Comparison of ENCODE assay signal across 17 cellular contexts in genomic region chrX:71292669-71293379, GRCh38. TPM values are rescaled to one million over a fixed set of nuclear protein-coding genes. Genes with fewer than 3 reads are reported as not detected.
A peak's percentile ranks its signal among the peaks of the same experiment; 100 is the strongest.
DNase-seq lines count a peak whose midpoint lies in the region; ATAC-seq and TF ChIP-seq lines count a peak whose summit lies in the region.
"Had no signal": no experiment of that assay in that cellular context is flagged by ENCODE, and none has a peak within 500 bp of the region (broad histone marks: within the 10 kb centered on the region; RNA-seq: fewer than 3 reads in every experiment).

No MANE protein-coding gene starts in this region.

- H3K36me3 Mint-ChIP-seq in chondrocyte (ENCODE audit: low read depth) (peaks cover 30% of the 10 kb centered on the region), mesothelial cell of epicardium (peaks cover 38% of the 10 kb centered on the region), endothelial cell (ENCODE audit: low read depth, unreplicated experiment) (peaks cover 19% of the 10 kb centered on the region), Caco-2 (ENCODE audit: insufficient read depth, unreplicated experiment) (peaks cover 93% of the 10 kb centered on the region)

- 69 to 70% methylated on average over 5 of the region's 7 CpGs for WGBS in gastroesophageal sphincter (ENCODE audit: low coverage in 1 of 2), 2 donors

- H3K27me3 ChIP-seq in gastroesophageal sphincter (no peaks in the 10 kb centered on the region), Caco-2 (replicated peaks; ENCODE audit: control insufficient read depth, insufficient read depth, low read length) (no peaks in the 10 kb centered on the region)
- H3K27me3 ChIP-seq: heart left ventricle had no signal

- H3K36me3 ChIP-seq in gastroesophageal sphincter (peaks cover 0 to 73% of the 10 kb centered on the region in 2 donors), Caco-2 (ENCODE audit: control insufficient read depth, insufficient read depth, low read length) (no peaks in the 10 kb centered on the region; the same call in 1 of the 2 replicates)

- intact Hi-C loops in Caco-2 (cut with micrococcal nuclease; ENCODE audit: unreplicated experiment) = no loop called here

- DNase-seq in EH (ENCODE audit: low read depth) = peak; percentile 83
- peak; percentile 81 for DNase-seq in M059J (ENCODE audit: low read depth)
- no peak for DNase-seq in chondrocyte (ENCODE audit: low spot score)
- DNase-seq in mesothelial cell of epicardium (ENCODE audit: low spot score in 2 of 2, unreplicated experiment in 2 of 2) = no peak
- DNase-seq in endothelial cell (ENCODE audit: low spot score) = no peak
- DNase-seq in Caco-2 = no peak
- DNase-seq: activated CD4-positive, alpha-beta T cell treated with anti-CD3 and anti-CD28 coated beads for 4 hours; activated CD8-positive, alpha-beta memory T cell treated with anti-CD3 and anti-CD28 coated beads, Interleukin-2, amount 50 U/mL, for 4 hours; activated naive CD4-positive, alpha-beta T cell; cortex of kidney; heart left ventricle; naive thymus-derived CD8-positive, alpha-beta T cell; NCI-H146; NCI-H226; stimulated activated CD4-positive, alpha-beta T cell treated with anti-CD3 and anti-CD28 coated beads, Interleukin-2, amount 100 ng/mL, for 48 hours had no signal

- no peak for TF ChIP-seq POLR2A in gastroesophageal sphincter (IDR thresholded peaks at IDR 0.05)

- no TSS peak for BruUV-seq in Caco-2 (replicated peaks; lab: Mats Ljungman, UMichigan)

- H3K4me3 Mint-ChIP-seq in chondrocyte (ENCODE audit: unreplicated experiment) (no peak overlapping the region), mesothelial cell of epicardium (no peak overlapping the region), endothelial cell (ENCODE audit: unreplicated experiment) (no peak overlapping the region), Caco-2 (ENCODE audit: unreplicated experiment) (no peak overlapping the region)
- H3K4me3 Mint-ChIP-seq: naive thymus-derived CD8-positive, alpha-beta T cell had no signal

- H3K4me3 ChIP-seq in gastroesophageal sphincter (no peak overlapping the region), Caco-2 (ENCODE audit: low read depth, low read length) (no peak overlapping the region)
- H3K4me3 ChIP-seq: heart left ventricle had no signal

- H3K4me1 Mint-ChIP-seq in chondrocyte (ENCODE audit: low read depth) (peaks cover 37% of the 10 kb centered on the region), mesothelial cell of epicardium (peaks cover 4% of the 10 kb centered on the region), endothelial cell (ENCODE audit: unreplicated experiment) (peaks cover 5% of the 10 kb centered on the region), Caco-2 (ENCODE audit: low read depth, unreplicated experiment) (no peaks in the 10 kb centered on the region)

- POLR2A ChIA-PET in Caco-2 (lab: Charles Lee) = no interaction called here

- H3K9me3 Mint-ChIP-seq in chondrocyte (ENCODE audit: low read depth) (peaks cover 6% of the 10 kb centered on the region), mesothelial cell of epicardium (peaks cover 24% of the 10 kb centered on the region), endothelial cell (ENCODE audit: unreplicated experiment) (no peaks in the 10 kb centered on the region), Caco-2 (ENCODE audit: unreplicated experiment) (no peaks in the 10 kb centered on the region)
- H3K9me3 Mint-ChIP-seq: naive thymus-derived CD8-positive, alpha-beta T cell had no signal

- H3K27ac Mint-ChIP-seq in chondrocyte (ENCODE audit: unreplicated experiment) = peak overlapping the region; percentile 78
- H3K27ac Mint-ChIP-seq in mesothelial cell of epicardium = peak overlapping the region; percentile 64
- H3K27ac Mint-ChIP-seq in endothelial cell (ENCODE audit: unreplicated experiment) = no peak overlapping the region
- no peak overlapping the region for H3K27ac Mint-ChIP-seq in Caco-2 (ENCODE audit: unreplicated experiment)

- no peak for TF ChIP-seq EP300 in gastroesophageal sphincter (IDR thresholded peaks at IDR 0.05)

- CTCF ChIA-PET in Caco-2 (lab: Charles Lee) = no interaction called here

- H3K4me1 ChIP-seq in gastroesophageal sphincter (peaks cover 0 to 36% (median 0%) of the 10 kb centered on the region in 3 donors), Caco-2 (no peaks in the 10 kb centered on the region)

- no peak for TF ChIP-seq CTCF in chondrocyte (IDR thresholded peaks at IDR 0.05)
- no peak for TF ChIP-seq CTCF in mesothelial cell of epicardium (IDR thresholded peaks at IDR 0.05; ENCODE audit: unreplicated experiment)
- TF ChIP-seq CTCF in endothelial cell (IDR thresholded peaks at IDR 0.05; ENCODE audit: unreplicated experiment) = no peak
- no peak for TF ChIP-seq CTCF in gastroesophageal sphincter (IDR thresholded peaks at IDR 0.05)
- no peak for TF ChIP-seq CTCF in Caco-2 (IDR thresholded peaks at IDR 0.05; ENCODE audit: insufficient read depth in 1 of 2, low read depth in 1 of 2, low read length in 1 of 2, severe bottlenecking in 1 of 2, unreplicated experiment in 1 of 2)

- ATAC-seq in GM18861 (IDR thresholded peaks at IDR 0.05; ENCODE audit: unreplicated experiment) (no peak), gastroesophageal sphincter (no peak)
- ATAC-seq: heart left ventricle; naive thymus-derived CD8-positive, alpha-beta T cell had no signal

- no peak overlapping the region for H3K27ac ChIP-seq in gastroesophageal sphincter
- H3K27ac ChIP-seq: heart left ventricle had no signal

- H3K9me3 ChIP-seq in gastroesophageal sphincter (no peaks in the 10 kb centered on the region), Caco-2 (no peaks in the 10 kb centered on the region)
- H3K9me3 ChIP-seq: heart left ventricle had no signal

- H3K27me3 Mint-ChIP-seq in chondrocyte (ENCODE audit: low read depth) = no peaks in the 10 kb centered on the region
- no peaks in the 10 kb centered on the region for H3K27me3 Mint-ChIP-seq in mesothelial cell of epicardium (ENCODE audit: low read depth)
- peaks cover 1% of the 10 kb centered on the region for H3K27me3 Mint-ChIP-seq in endothelial cell (ENCODE audit: unreplicated experiment)
- H3K27me3 Mint-ChIP-seq in Caco-2 (ENCODE audit: insufficient read depth, unreplicated experiment) = no peaks in the 10 kb centered on the region
- H3K27me3 Mint-ChIP-seq: naive thymus-derived CD8-positive, alpha-beta T cell had no signal

RNA-seq across cellular contexts. Expression of gene ITGB1BP2, which starts 8.7 kb away (rescaled TPM):
- 2.2 TPM in 1 of 2 replicates, not detected in the other for total RNA-seq in M059J (2014; rRNA removed; shearing (Covaris generic))
- 2.1 to 3.2 TPM (median 2.5 TPM) in 3 replicates for total RNA-seq in chondrocyte
- 3.7 to 4.4 TPM (median 3.7 TPM) in 3 replicates for total RNA-seq in mesothelial cell of epicardium
- total RNA-seq in endothelial cell (ENCODE audit: unreplicated experiment) = 2.8 TPM
- total RNA-seq in gastroesophageal sphincter = 10 to 100 TPM in 3 of 4 donors, 1 to 10 TPM in 1; 7.1 to 37.5 (median 25.6) TPM
- 4.2 and 6.1 TPM in 2 replicates for total RNA-seq in Caco-2 (2022)

RNA-seq across cellular contexts. Expression of gene NONO, which starts 9.4 kb away (rescaled TPM):
- total RNA-seq in M059J (2014; rRNA removed; shearing (Covaris generic)) = 628 and 786 TPM in 2 replicates
- total RNA-seq in chondrocyte = 319 to 354 TPM (median 341 TPM) in 3 replicates
- total RNA-seq in mesothelial cell of epicardium = 611 to 640 TPM (median 632 TPM) in 3 replicates
- total RNA-seq in endothelial cell (ENCODE audit: unreplicated experiment) = 549 TPM
- total RNA-seq in gastroesophageal sphincter = 100 to 1,000 TPM; 196 to 268 (median 213) TPM
- total RNA-seq in Caco-2 (2022) = 477 and 482 TPM in 2 replicates

RNA-seq across cellular contexts. Expression of gene ZMYM3, which starts 38.9 kb away (rescaled TPM):
- total RNA-seq in M059J (2014; rRNA removed; shearing (Covaris generic)) = 34.0 and 64.0 TPM in 2 replicates
- total RNA-seq in chondrocyte (31.9 to 35.2 TPM (median 32.1 TPM) in 3 replicates), mesothelial cell of epicardium (97.4 to 97.9 TPM (median 97.6 TPM) in 3 replicates), endothelial cell (ENCODE audit: unreplicated experiment) (78.1 TPM), gastroesophageal sphincter (10 to 100 TPM in 3 of 4 donors, 1 to 10 TPM in 1; 9.7 to 18.5 (median 13.4) TPM), Caco-2 (2022) (51.9 and 55.1 TPM in 2 replicates)

Comparison
In these comparisons a context has a peak if more than half of its experiments do, and no peak if none do; other contexts are left out.
1. DNase-seq: peak in EH (single experiment) and M059J (single experiment); none in chondrocyte (single experiment), mesothelial cell of epicardium (0 of 2), endothelial cell (single experiment) and Caco-2 (0 of 2).
2. H3K27ac Mint-ChIP-seq: peak in chondrocyte (single experiment) and mesothelial cell of epicardium (single experiment); none in endothelial cell (single experiment) and Caco-2 (single experiment).